10 cellular contexts compared by ENCODE assay signal in genomic region chrX:16145656-16146055, GRCh38. TPM values are rescaled to one million over a fixed set of nuclear protein-coding genes. Genes with fewer than 3 reads are reported as not detected.
"Had no signal": no experiment of that assay in that cellular context is flagged by ENCODE, and none has a peak within 500 bp of the region (broad histone marks: within the 10 kb centered on the region; RNA-seq: fewer than 3 reads in every experiment).

No MANE protein-coding gene starts in this region.

- ATAC-seq: HepG2 had no signal

- H3K27ac ChIP-seq: HL-60, KMS-11 had no signal

- DNase-seq: IMR-90, KBM-7, KG1 had no signal

- H3K4me3 Mint-ChIP-seq: IgD-negative memory B cell had no signal

- H3K4me2 ChIP-seq: KMS-11 had no signal

- H3K9ac ChIP-seq: KMS-11 had no signal

- H3K4me1 Mint-ChIP-seq: IgD-negative memory B cell had no signal

- H3K27ac Mint-ChIP-seq: IgD-negative memory B cell had no signal

- H3K36me3 Mint-ChIP-seq: IgD-negative memory B cell had no signal

- FAIRE-seq: HepG2, HTR-8/SVneo had no signal

RNA-seq across cellular contexts. Expression of gene MAGEB17, which starts 21.6 kb away (rescaled TPM):
- total RNA-seq: HepG2, HT-29, HT1080 had no signal
- polyA plus RNA-seq: HepG2 had no signal

RNA-seq across cellular contexts. Expression of gene GRPR, which starts 22.3 kb away (rescaled TPM):
- total RNA-seq: HT-29, HT1080 had no signal
